In the genomic region with DNA sequence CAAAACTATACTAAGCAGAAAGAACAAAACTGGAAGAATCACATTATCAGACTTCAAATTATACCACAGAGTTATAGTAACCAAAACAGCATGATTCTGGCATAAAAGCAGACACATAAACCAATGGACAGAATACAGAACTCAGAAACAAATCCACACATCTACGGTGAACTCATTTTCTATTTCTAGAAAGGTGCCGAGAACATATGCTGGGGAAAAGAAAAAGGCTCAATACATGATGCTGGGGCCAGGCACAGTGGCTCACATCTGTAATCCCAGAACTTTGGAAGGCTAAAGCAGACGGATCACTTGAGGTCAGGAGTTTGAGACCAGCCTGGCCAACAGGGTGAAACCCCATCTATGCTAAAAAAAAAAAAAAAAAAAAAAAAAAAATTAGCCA, we compare ENCODE assay signal across 27 cellular contexts.
"Had no signal": no experiment of that assay in that cellular context is flagged by ENCODE, and none has a peak within 500 bp of the region (broad histone marks: within the 10 kb centered on the region; RNA-seq: fewer than 3 reads in every experiment).

No MANE protein-coding gene starts in this region.

- H3K4me1 ChIP-seq: ascending aorta, Peyer's patch, SJCRH30 had no signal

- H3K36me3 ChIP-seq: ascending aorta, cardiac muscle cell, Peyer's patch, SJCRH30 had no signal

- H3K4me1 Mint-ChIP-seq: activated naive CD4-positive, alpha-beta T cell treated with anti-CD3 and anti-CD28 coated beads, Interleukin-2, amount 10 ng/mL, durations not matched to agents 7 days and 5 days; brain had no signal

- ATAC-seq: activated CD8-positive, alpha-beta T cell treated with anti-CD3 and anti-CD28 coated beads, Interleukin-2, amount 10 ng/mL, durations not matched to agents 7 days and 5 days; activated naive CD8-positive, alpha-beta T cell treated with anti-CD3 and anti-CD28 coated beads, Interleukin-2, amount 50 U/mL, for 24 hours; activated T-cell treated with anti-CD3 and anti-CD28 coated beads, Interleukin-2, amount 50 U/mL, for 4 hours had no signal

- H3K27ac ChIP-seq: ascending aorta, cardiac muscle cell, Peyer's patch, RWPE1, SJCRH30 had no signal

- H3K27ac Mint-ChIP-seq: activated CD8-positive, alpha-beta T cell treated with anti-CD3 and anti-CD28 coated beads, Interleukin-2, amount 10 ng/mL, durations not matched to agents 7 days and 5 days; activated naive CD4-positive, alpha-beta T cell treated with anti-CD3 and anti-CD28 coated beads, Interleukin-2, amount 10 ng/mL, durations not matched to agents 7 days and 5 days; activated naive CD8-positive, alpha-beta T cell treated with anti-CD3 and anti-CD28 coated beads, Interleukin-2, amount 50 U/mL, for 24 hours; brain had no signal

- H3K4me3 ChIP-seq: ascending aorta, cardiac muscle cell, Peyer's patch, SJCRH30 had no signal

- H3K4me3 Mint-ChIP-seq: activated CD8-positive, alpha-beta T cell treated with anti-CD3 and anti-CD28 coated beads, Interleukin-2, amount 10 ng/mL, durations not matched to agents 7 days and 5 days; activated naive CD4-positive, alpha-beta T cell treated with anti-CD3 and anti-CD28 coated beads, Interleukin-2, amount 10 ng/mL, durations not matched to agents 7 days and 5 days; activated naive CD8-positive, alpha-beta T cell treated with anti-CD3 and anti-CD28 coated beads, Interleukin-2, amount 50 U/mL, for 24 hours; activated T-cell treated with anti-CD3 and anti-CD28 coated beads, Interleukin-2, amount 50 U/mL, for 4 hours; brain had no signal

- H3K9me3 ChIP-seq: Peyer's patch, SJCRH30, SK-N-SH had no signal

- H3K27me3 ChIP-seq: ascending aorta, cardiac muscle cell, Peyer's patch, SJCRH30 had no signal

- H3K9me3 Mint-ChIP-seq: activated naive CD8-positive, alpha-beta T cell treated with anti-CD3 and anti-CD28 coated beads, Interleukin-2, amount 50 U/mL, for 24 hours had no signal

- H3K27me3 Mint-ChIP-seq: activated naive CD4-positive, alpha-beta T cell treated with anti-CD3 and anti-CD28 coated beads, Interleukin-2, amount 10 ng/mL, durations not matched to agents 7 days and 5 days; activated naive CD8-positive, alpha-beta T cell treated with anti-CD3 and anti-CD28 coated beads, Interleukin-2, amount 50 U/mL, for 24 hours; brain had no signal

- DNase-seq: activated CD4-positive, alpha-beta T cell treated with anti-CD3 and anti-CD28 coated beads for 48 hours; activated CD4-positive, alpha-beta T cell treated with anti-CD3 and anti-CD28 coated beads, Interleukin-2, amount 50 U/mL, for 4 hours; activated CD4-positive, CD25-positive, alpha-beta regulatory T cell treated with anti-CD3 and anti-CD28 coated beads, Interleukin-2, amount 50 U/mL, for 72 hours; activated CD8-positive, alpha-beta memory T cell treated with anti-CD3 and anti-CD28 coated beads, Interleukin-2, amount 50 U/mL, for 48 hours; activated CD8-positive, alpha-beta T cell treated with anti-CD3 and anti-CD28 coated beads, Interleukin-2, amount 10 ng/mL, durations not matched to agents 7 days and 5 days; activated gamma-delta T cell; activated naive CD4-positive, alpha-beta T cell treated with anti-CD3 and anti-CD28 coated beads, Interleukin-2, amount 10 ng/mL, durations not matched to agents 7 days and 5 days; activated naive CD8-positive, alpha-beta T cell treated with anti-CD3 and anti-CD28 coated beads, Interleukin-2, amount 50 U/mL, for 24 hours; activated T-cell treated with anti-CD3 and anti-CD28 coated beads, Interleukin-2, amount 50 U/mL, for 4 hours; amniotic stem cell; cerebellar nuclear complex; Kasumi-1; KBM-7; NCI-H1105 treated with DMSO at 0.1 percent for 48 hours; NCI-H1436 treated with DMSO at 0.1 percent for 48 hours; NCI-H187 treated with DMSO at 0.1 percent for 48 hours; NCI-H2081 treated with DMSO at 0.1 percent for 48 hours; NCI-H446; NCI-H524; Peyer's patch; Right ventricle myocardium superior; SJCRH30; SK-N-SH had no signal
